In genomic region chr19:41000310-41000737, GRCh38 we compare ENCODE assay signal across 1 cellular context.
TF ChIP-seq lines count a peak whose summit lies in the region.

No MANE protein-coding gene starts in this region.

TF ChIP-seq in K562, 482 proteins besides CTCF, POLR2A, EP300 and RAD21 (continued from another document):
- TF ChIP-seq, protein P1, sequence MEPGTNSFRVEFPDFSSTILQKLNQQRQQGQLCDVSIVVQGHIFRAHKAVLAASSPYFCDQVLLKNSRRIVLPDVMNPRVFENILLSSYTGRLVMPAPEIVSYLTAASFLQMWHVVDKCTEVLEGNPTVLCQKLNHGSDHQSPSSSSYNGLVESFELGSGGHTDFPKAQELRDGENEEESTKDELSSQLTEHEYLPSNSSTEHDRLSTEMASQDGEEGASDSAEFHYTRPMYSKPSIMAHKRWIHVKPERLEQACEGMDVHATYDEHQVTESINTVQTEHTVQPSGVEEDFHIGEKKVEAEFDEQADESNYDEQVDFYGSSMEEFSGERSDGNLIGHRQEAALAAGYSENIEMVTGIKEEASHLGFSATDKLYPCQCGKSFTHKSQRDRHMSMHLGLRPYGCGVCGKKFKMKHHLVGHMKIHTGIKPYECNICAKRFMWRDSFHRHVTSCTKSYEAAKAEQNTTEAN (CRISPR knock-in tag; IDR thresholded peaks at IDR 0.05): no peak
- TF ChIP-seq NFIC (IDR thresholded peaks at IDR 0.05) (peak; percentile 87), C11orf30 (IDR thresholded peaks at IDR 0.05; ENCODE audit: low read depth) (peak; percentile 74), RUNX1 (IDR thresholded peaks at IDR 0.05; ENCODE audit: low read depth) (no peak), ZNF316 (IDR thresholded peaks at IDR 0.05) (peak; percentile 72), SRSF3 (IDR thresholded peaks at IDR 0.05; ENCODE audit: insufficient read depth, low read length) (no peak), NBN (IDR thresholded peaks at IDR 0.05; ENCODE audit: low read depth) (no peak), SOX6 (IDR thresholded peaks at IDR 0.05) (peak; percentile 58; the same call in 1 of the 2 replicates), PTRF (tag; IDR thresholded peaks at IDR 0.05) (no peak), SMARCB1 (IDR thresholded peaks at IDR 0.05; ENCODE audit: insufficient read length, low read depth) (no peak), THRB (CRISPR knock-in tag; conservative IDR thresholded peaks at IDR 0.05) (no peak), GABPB1 (CRISPR knock-in tag; IDR thresholded peaks at IDR 0.05) (no peak), FIP1L1 (IDR thresholded peaks at IDR 0.05; ENCODE audit: low read depth, low read length, poor library complexity, severe bottlenecking) (no peak), POLR3A (IDR thresholded peaks at IDR 0.05; ENCODE audit: borderline replicate concordance, extremely low read depth, insufficient read depth, insufficient read length) (no peak), JUND (IDR thresholded peaks at IDR 0.05; ENCODE audit: borderline replicate concordance, low read depth, low read length) (no peak), JUND (tag; IDR thresholded peaks at IDR 0.05; ENCODE audit: borderline replicate concordance, low read depth, low read length) (peak; percentile 31; the same call in 1 of the 3 replicates), PHTF2 (CRISPR knock-in tag; IDR thresholded peaks at IDR 0.05) (no peak), ZNF445 (CRISPR knock-in tag; IDR thresholded peaks at IDR 0.05; ENCODE audit: low read depth) (no peak), NR4A1 (CRISPR knock-in tag; IDR thresholded peaks at IDR 0.05) (no peak), NR4A1 (tag; IDR thresholded peaks at IDR 0.05) (no peak), ZNF24 (IDR thresholded peaks at IDR 0.05) (peak; percentile 95), POLR2AphosphoS2 (IDR thresholded peaks at IDR 0.05; ENCODE audit: low read length) (no peak), PKNOX1 (IDR thresholded peaks at IDR 0.05) (peak; percentile 24; the same call in 1 of the 2 replicates), IRF1 (CRISPR knock-in tag; IDR thresholded peaks at IDR 0.05; ENCODE audit: borderline replicate concordance) (no peak), NR2F6 (CRISPR knock-in tag; IDR thresholded peaks at IDR 0.05) (no peak), ZNF174 (CRISPR knock-in tag; IDR thresholded peaks at IDR 0.05) (no peak), PYGO2 (tag; IDR thresholded peaks at IDR 0.05) (no peak), MAFK (IDR thresholded peaks at IDR 0.05; ENCODE audit: low read length) (peak; percentile 9; the same call in 1 of the 2 replicates), ZNF175 (CRISPR knock-in tag; IDR thresholded peaks at IDR 0.05; ENCODE audit: low read depth) (no peak), TCFL5 (CRISPR knock-in tag; conservative IDR thresholded peaks at IDR 0.05) (no peak)
- TF ChIP-seq, protein P2, sequence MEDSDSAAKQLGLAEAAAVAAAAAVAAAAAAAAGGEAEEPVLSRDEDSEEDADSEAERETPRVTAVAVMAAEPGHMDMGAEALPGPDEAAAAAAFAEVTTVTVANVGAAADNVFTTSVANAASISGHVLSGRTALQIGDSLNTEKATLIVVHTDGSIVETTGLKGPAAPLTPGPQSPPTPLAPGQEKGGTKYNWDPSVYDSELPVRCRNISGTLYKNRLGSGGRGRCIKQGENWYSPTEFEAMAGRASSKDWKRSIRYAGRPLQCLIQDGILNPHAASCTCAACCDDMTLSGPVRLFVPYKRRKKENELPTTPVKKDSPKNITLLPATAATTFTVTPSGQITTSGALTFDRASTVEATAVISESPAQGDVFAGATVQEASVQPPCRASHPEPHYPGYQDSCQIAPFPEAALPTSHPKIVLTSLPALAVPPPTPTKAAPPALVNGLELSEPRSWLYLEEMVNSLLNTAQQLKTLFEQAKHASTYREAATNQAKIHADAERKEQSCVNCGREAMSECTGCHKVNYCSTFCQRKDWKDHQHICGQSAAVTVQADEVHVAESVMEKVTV (CRISPR knock-in tag; IDR thresholded peaks at IDR 0.05): no peak
- TF ChIP-seq, protein P3, sequence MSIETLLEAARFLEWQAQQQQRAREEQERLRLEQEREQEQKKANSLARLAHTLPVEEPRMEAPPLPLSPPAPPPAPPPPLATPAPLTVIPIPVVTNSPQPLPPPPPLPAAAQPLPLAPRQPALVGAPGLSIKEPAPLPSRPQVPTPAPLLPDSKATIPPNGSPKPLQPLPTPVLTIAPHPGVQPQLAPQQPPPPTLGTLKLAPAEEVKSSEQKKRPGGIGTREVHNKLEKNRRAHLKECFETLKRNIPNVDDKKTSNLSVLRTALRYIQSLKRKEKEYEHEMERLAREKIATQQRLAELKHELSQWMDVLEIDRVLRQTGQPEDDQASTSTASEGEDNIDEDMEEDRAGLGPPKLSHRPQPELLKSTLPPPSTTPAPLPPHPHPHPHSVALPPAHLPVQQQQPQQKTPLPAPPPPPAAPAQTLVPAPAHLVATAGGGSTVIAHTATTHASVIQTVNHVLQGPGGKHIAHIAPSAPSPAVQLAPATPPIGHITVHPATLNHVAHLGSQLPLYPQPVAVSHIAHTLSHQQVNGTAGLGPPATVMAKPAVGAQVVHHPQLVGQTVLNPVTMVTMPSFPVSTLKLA (conservative IDR thresholded peaks at IDR 0.05): no peak
TF ChIP-seq in K562: peak in this region for 12.
